ENCODE assay signal across 1 cellular context in the genomic region with DNA sequence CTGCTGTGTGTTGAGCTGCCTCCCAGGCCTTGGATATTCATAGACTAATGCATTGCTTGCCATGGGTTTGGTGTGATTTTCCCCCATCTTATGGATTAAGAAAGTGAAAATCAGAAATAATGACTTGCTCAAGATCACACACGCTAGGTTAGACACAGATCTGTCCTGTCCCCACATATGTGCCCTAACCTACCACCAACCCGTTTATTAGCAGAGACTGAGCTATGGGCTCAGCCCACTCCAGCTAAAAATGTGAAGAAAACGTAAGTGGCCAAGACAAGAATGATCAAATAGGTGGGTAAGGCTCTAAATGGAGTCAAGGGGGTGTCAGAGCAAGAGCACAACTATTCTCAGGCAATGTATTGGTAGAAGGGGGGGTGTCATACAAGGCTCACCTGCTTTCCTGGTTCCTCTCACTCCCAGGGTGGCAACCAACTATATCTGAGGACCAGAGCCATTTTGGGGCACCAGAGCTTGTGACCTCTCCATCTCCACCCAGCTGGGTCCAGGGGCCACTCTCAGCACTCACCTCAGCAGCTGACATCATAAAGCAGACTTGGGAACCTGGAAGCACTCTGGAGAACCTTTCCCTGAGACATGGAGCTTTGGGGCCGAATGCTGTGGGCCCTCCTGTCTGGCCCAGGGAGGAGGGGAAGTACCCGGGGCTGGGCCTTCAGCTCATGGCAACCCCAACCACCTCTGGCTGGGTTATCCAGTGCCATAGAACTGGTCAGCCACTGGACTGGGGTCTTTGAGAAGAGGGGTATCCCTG.
TF ChIP-seq lines count a peak whose summit lies in the region.

No MANE protein-coding gene starts in this region.

TF ChIP-seq in HCT116, 20 proteins besides CTCF, POLR2A, EP300 and RAD21:
- no peak for TF ChIP-seq POLR2AphosphoS5 (IDR thresholded peaks at IDR 0.05; ENCODE audit: low read depth, low read length)
- TF ChIP-seq, protein P1, sequence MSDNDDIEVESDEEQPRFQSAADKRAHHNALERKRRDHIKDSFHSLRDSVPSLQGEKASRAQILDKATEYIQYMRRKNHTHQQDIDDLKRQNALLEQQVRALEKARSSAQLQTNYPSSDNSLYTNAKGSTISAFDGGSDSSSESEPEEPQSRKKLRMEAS (IDR thresholded peaks at IDR 0.05): no peak
- TF ChIP-seq ELF1 (IDR thresholded peaks at IDR 0.05; ENCODE audit: borderline replicate concordance, low read depth): no peak
- TF ChIP-seq ZNF274 (IDR thresholded peaks at IDR 0.05; ENCODE audit: low read depth, low read length): no peak
- TF ChIP-seq CBX3 (IDR thresholded peaks at IDR 0.05; ENCODE audit: low read depth): no peak
- TF ChIP-seq SRF (IDR thresholded peaks at IDR 0.05; ENCODE audit: low read depth): no peak
- TF ChIP-seq EZH2 (IDR thresholded peaks at IDR 0.05): no peak
- TF ChIP-seq, protein P2, sequence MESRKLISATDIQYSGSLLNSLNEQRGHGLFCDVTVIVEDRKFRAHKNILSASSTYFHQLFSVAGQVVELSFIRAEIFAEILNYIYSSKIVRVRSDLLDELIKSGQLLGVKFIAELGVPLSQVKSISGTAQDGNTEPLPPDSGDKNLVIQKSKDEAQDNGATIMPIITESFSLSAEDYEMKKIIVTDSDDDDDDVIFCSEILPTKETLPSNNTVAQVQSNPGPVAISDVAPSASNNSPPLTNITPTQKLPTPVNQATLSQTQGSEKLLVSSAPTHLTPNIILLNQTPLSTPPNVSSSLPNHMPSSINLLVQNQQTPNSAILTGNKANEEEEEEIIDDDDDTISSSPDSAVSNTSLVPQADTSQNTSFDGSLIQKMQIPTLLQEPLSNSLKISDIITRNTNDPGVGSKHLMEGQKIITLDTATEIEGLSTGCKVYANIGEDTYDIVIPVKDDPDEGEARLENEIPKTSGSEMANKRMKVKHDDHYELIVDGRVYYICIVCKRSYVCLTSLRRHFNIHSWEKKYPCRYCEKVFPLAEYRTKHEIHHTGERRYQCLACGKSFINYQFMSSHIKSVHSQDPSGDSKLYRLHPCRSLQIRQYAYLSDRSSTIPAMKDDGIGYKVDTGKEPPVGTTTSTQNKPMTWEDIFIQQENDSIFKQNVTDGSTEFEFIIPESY (IDR thresholded peaks at IDR 0.05; ENCODE audit: extremely low read depth, insufficient replicate concordance, low read length): no peak
- TF ChIP-seq ZFX (IDR thresholded peaks at IDR 0.05): no peak
- TF ChIP-seq EGR1 (IDR thresholded peaks at IDR 0.05; ENCODE audit: low read depth): no peak
- no peak for TF ChIP-seq CEBPB (IDR thresholded peaks at IDR 0.05; ENCODE audit: low read depth)
- no peak for TF ChIP-seq FOSL1 (IDR thresholded peaks at IDR 0.05; ENCODE audit: low read depth)
- no peak for TF ChIP-seq SP1 (IDR thresholded peaks at IDR 0.05; ENCODE audit: low read depth)
- TF ChIP-seq SIN3A (IDR thresholded peaks at IDR 0.05; ENCODE audit: low read depth): no peak
- TF ChIP-seq, protein P3, sequence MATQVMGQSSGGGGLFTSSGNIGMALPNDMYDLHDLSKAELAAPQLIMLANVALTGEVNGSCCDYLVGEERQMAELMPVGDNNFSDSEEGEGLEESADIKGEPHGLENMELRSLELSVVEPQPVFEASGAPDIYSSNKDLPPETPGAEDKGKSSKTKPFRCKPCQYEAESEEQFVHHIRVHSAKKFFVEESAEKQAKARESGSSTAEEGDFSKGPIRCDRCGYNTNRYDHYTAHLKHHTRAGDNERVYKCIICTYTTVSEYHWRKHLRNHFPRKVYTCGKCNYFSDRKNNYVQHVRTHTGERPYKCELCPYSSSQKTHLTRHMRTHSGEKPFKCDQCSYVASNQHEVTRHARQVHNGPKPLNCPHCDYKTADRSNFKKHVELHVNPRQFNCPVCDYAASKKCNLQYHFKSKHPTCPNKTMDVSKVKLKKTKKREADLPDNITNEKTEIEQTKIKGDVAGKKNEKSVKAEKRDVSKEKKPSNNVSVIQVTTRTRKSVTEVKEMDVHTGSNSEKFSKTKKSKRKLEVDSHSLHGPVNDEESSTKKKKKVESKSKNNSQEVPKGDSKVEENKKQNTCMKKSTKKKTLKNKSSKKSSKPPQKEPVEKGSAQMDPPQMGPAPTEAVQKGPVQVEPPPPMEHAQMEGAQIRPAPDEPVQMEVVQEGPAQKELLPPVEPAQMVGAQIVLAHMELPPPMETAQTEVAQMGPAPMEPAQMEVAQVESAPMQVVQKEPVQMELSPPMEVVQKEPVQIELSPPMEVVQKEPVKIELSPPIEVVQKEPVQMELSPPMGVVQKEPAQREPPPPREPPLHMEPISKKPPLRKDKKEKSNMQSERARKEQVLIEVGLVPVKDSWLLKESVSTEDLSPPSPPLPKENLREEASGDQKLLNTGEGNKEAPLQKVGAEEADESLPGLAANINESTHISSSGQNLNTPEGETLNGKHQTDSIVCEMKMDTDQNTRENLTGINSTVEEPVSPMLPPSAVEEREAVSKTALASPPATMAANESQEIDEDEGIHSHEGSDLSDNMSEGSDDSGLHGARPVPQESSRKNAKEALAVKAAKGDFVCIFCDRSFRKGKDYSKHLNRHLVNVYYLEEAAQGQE (IDR thresholded peaks at IDR 0.05; ENCODE audit: low read depth): no peak
- no peak for TF ChIP-seq YY1 (IDR thresholded peaks at IDR 0.05; ENCODE audit: extremely low read depth, insufficient replicate concordance, low read depth, low read length)
- TF ChIP-seq JUND (IDR thresholded peaks at IDR 0.05): no peak
- TF ChIP-seq, protein P4, sequence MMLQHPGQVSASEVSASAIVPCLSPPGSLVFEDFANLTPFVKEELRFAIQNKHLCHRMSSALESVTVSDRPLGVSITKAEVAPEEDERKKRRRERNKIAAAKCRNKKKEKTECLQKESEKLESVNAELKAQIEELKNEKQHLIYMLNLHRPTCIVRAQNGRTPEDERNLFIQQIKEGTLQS (IDR thresholded peaks at IDR 0.05): no peak
- no peak for TF ChIP-seq TCF7L2 (IDR thresholded peaks at IDR 0.05; ENCODE audit: borderline replicate concordance, extremely low read depth, insufficient read depth, insufficient read length)
